30 cellular contexts compared by ENCODE assay signal in the genomic region with DNA sequence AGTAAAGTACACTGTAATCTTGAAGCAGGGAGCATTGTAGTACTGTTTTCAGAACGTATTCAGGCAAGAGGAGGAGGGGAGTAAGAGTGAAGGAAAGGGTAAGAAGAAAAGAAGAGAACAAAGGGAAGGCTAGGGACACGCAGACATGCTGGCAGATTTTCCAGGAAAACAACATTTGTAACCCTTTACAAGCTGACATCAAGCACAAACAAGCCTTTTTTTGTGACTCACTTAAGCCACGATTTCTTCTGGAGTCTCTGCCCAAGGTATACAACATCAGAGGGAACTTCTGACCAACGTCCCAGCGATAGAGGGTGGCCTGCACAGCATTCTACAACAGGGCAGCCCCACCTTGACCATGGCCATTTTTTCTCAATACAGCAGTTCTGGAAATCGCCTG.
"Had no signal": no experiment of that assay in that cellular context is flagged by ENCODE, and none has a peak within 500 bp of the region (broad histone marks: within the 10 kb centered on the region; RNA-seq: fewer than 3 reads in every experiment).

No MANE protein-coding gene starts in this region.

- H3K4me1 ChIP-seq: colonic mucosa, parathyroid adenoma, right lobe of liver had no signal

- H3K27me3 ChIP-seq: brain microvascular endothelial cell, colonic mucosa, dorsolateral prefrontal cortex, heart right ventricle, neutrophil, right lobe of liver, upper lobe of left lung had no signal

- H2AFZ ChIP-seq: parathyroid adenoma had no signal

- H3K9me3 Mint-ChIP-seq: activated naive CD8-positive, alpha-beta T cell treated with anti-CD3 and anti-CD28 coated beads, Interleukin-2, amount 50 U/mL, for 24 hours; activated T-helper 1 cell treated with anti-CD3 and anti-CD28 coated beads, Interleukin-12 subunit alpha, Interleukin-12 subunit beta, Interleukin-2, Interleukin-4 antibody, amounts not matched to agents 30 ng/mL and 10 ng/mL and 1 ng/mL, durations not matched to agents 14 hours and 24 hours and 36 hours; central memory CD8-positive, alpha-beta T cell; effector memory CD8-positive, alpha-beta T cell; stimulated activated naive B cell treated with anti-CD40 and anti-IgM and Interleukin-4, amounts not matched to agents 10 μg/mL and 1 μg/mL and 100 μg/mL, for 72 hours; T-helper 2 cell treated with Interferon-gamma antibody and Interleukin-4, amounts not matched to agents 5 μg/mL and 100 μg/mL, for 36 hours had no signal

- H3K79me2 ChIP-seq: parathyroid adenoma had no signal

- H3K36me3 ChIP-seq: colonic mucosa, neutrophil had no signal

- H3K27me3 Mint-ChIP-seq: activated naive CD8-positive, alpha-beta T cell treated with anti-CD3 and anti-CD28 coated beads, Interleukin-2, amount 50 U/mL, for 24 hours; central memory CD8-positive, alpha-beta T cell; stimulated activated naive B cell treated with anti-CD40 and anti-IgM and Interleukin-4, amounts not matched to agents 10 μg/mL and 1 μg/mL and 100 μg/mL, for 72 hours had no signal

- H3K27ac Mint-ChIP-seq: activated CD8-positive, alpha-beta T cell treated with anti-CD3 and anti-CD28 coated beads, Interleukin-2, amount 10 ng/mL, durations not matched to agents 7 days and 5 days; activated naive CD8-positive, alpha-beta T cell treated with anti-CD3 and anti-CD28 coated beads, Interleukin-2, amount 50 U/mL, for 24 hours; activated T-helper 1 cell treated with anti-CD3 and anti-CD28 coated beads, Interleukin-12 subunit alpha, Interleukin-12 subunit beta, Interleukin-2, Interleukin-4 antibody, amounts not matched to agents 30 ng/mL and 10 ng/mL and 1 ng/mL, durations not matched to agents 14 hours and 24 hours and 36 hours; effector memory CD8-positive, alpha-beta T cell; stimulated activated naive B cell treated with anti-CD40 and anti-IgM and Interleukin-4, amounts not matched to agents 10 μg/mL and 1 μg/mL and 100 μg/mL, for 72 hours; T-helper 2 cell treated with Interferon-gamma antibody and Interleukin-4, amounts not matched to agents 5 μg/mL and 100 μg/mL, for 36 hours had no signal

- ATAC-seq: activated CD8-positive, alpha-beta T cell treated with anti-CD3 and anti-CD28 coated beads, Interleukin-2, amount 10 ng/mL, durations not matched to agents 7 days and 5 days; activated naive CD8-positive, alpha-beta T cell treated with anti-CD3 and anti-CD28 coated beads, Interleukin-2, amount 50 U/mL, for 24 hours; effector memory CD8-positive, alpha-beta T cell; heart right ventricle; left colon; mucosa of descending colon; right lobe of liver; stimulated activated naive B cell treated with anti-CD40 and anti-IgM and Interleukin-4, amounts not matched to agents 10 μg/mL and 1 μg/mL and 100 μg/mL, for 72 hours had no signal

- H3K9ac ChIP-seq: parathyroid adenoma had no signal

- H3K9me3 ChIP-seq: colonic mucosa, heart right ventricle, mucosa of descending colon, neutrophil, right lobe of liver, thoracic aorta, upper lobe of left lung had no signal

- H3K4me1 Mint-ChIP-seq: activated naive CD8-positive, alpha-beta T cell treated with anti-CD3 and anti-CD28 coated beads, Interleukin-2, amount 50 U/mL, for 24 hours; central memory CD8-positive, alpha-beta T cell; stimulated activated naive B cell treated with anti-CD40 and anti-IgM and Interleukin-4, amounts not matched to agents 10 μg/mL and 1 μg/mL and 100 μg/mL, for 72 hours had no signal

- FAIRE-seq: endothelial cell of umbilical vein, small intestine, TTC549 had no signal

- H3K4me3 ChIP-seq: colonic mucosa, dorsolateral prefrontal cortex, heart right ventricle, mucosa of descending colon, right lobe of liver, SK-N-MC, thoracic aorta, upper lobe of left lung had no signal

- H3K27ac ChIP-seq: brain microvascular endothelial cell, colonic mucosa, dorsolateral prefrontal cortex, heart right ventricle, neutrophil, parathyroid adenoma, right lobe of liver, SK-N-MC, upper lobe of left lung had no signal

- DNase-seq: activated CD4-positive, alpha-beta T cell treated with anti-CD3 and anti-CD28 coated beads for 1 hour; activated CD4-positive, alpha-beta T cell treated with anti-CD3 and anti-CD28 coated beads, Interleukin-2, amount 50 U/mL, for 1 hour; activated CD8-positive, alpha-beta T cell treated with anti-CD3 and anti-CD28 coated beads, Interleukin-2, amount 10 ng/mL, durations not matched to agents 7 days and 5 days; activated gamma-delta T cell; activated naive CD4-positive, alpha-beta T cell treated with anti-CD3 and anti-CD28 coated beads, Interleukin-2, amount 50 U/mL, for 16 hours; activated naive CD8-positive, alpha-beta T cell treated with anti-CD3 and anti-CD28 coated beads, Interleukin-2, amount 50 U/mL, for 24 hours; brain microvascular endothelial cell; colonic mucosa; dorsolateral prefrontal cortex; effector memory CD8-positive, alpha-beta T cell; heart right ventricle; islet precursor cell; left colon; mesenchymal stem cell; mucosa of descending colon; right lobe of liver; small intestine; stimulated activated CD4-positive, alpha-beta T cell treated with anti-CD3 and anti-CD28 coated beads, Interleukin-2, amount 100 ng/mL, for 24 hours; stimulated activated CD8-positive, alpha-beta memory T cell treated with anti-CD3 and anti-CD28 coated beads, Interleukin-4, amount 100 ng/mL, for 48 hours; stimulated activated naive B cell treated with anti-CD40 and anti-IgM and Interleukin-4, amounts not matched to agents 10 μg/mL and 1 μg/mL and 100 μg/mL, for 72 hours; upper lobe of left lung had no signal

- H3K4me3 Mint-ChIP-seq: activated CD8-positive, alpha-beta T cell treated with anti-CD3 and anti-CD28 coated beads, Interleukin-2, amount 10 ng/mL, durations not matched to agents 7 days and 5 days; activated naive CD8-positive, alpha-beta T cell treated with anti-CD3 and anti-CD28 coated beads, Interleukin-2, amount 50 U/mL, for 24 hours; activated T-helper 1 cell treated with anti-CD3 and anti-CD28 coated beads, Interleukin-12 subunit alpha, Interleukin-12 subunit beta, Interleukin-2, Interleukin-4 antibody, amounts not matched to agents 30 ng/mL and 10 ng/mL and 1 ng/mL, durations not matched to agents 14 hours and 24 hours and 36 hours; central memory CD8-positive, alpha-beta T cell; effector memory CD8-positive, alpha-beta T cell; stimulated activated naive B cell treated with anti-CD40 and anti-IgM and Interleukin-4, amounts not matched to agents 10 μg/mL and 1 μg/mL and 100 μg/mL, for 72 hours; T-helper 2 cell treated with Interferon-gamma antibody and Interleukin-4, amounts not matched to agents 5 μg/mL and 100 μg/mL, for 36 hours had no signal
